Comparison of ENCODE assay signal across 17 cellular contexts in genomic region chr5:67619636-67620035, GRCh38.
"Had no signal": no experiment of that assay in that cellular context is flagged by ENCODE, and none has a peak within 500 bp of the region (broad histone marks: within the 10 kb centered on the region; RNA-seq: fewer than 3 reads in every experiment).

No MANE protein-coding gene starts in this region.

- H3K27ac ChIP-seq: foreskin keratinocyte, left ventricle myocardium inferior, neutrophil, tibial artery, upper lobe of right lung had no signal

- H3K4me3 ChIP-seq: esophagus squamous epithelium, left ventricle myocardium inferior, lung, smooth muscle cell, tibial artery, upper lobe of right lung had no signal

- H3K4me2 ChIP-seq: smooth muscle cell had no signal

- H3K4me1 ChIP-seq: tibial artery, upper lobe of right lung had no signal

- H3K27me3 ChIP-seq: esophagus squamous epithelium, foreskin keratinocyte, neutrophil, tibial artery, upper lobe of right lung had no signal

- H3K9me3 ChIP-seq: esophagus squamous epithelium, left ventricle myocardium inferior, neutrophil, tibial artery, upper lobe of right lung had no signal

- DNase-seq: cerebellar nuclear complex; esophagus squamous epithelium; immature natural killer cell; kidney; left cardiac atrium; left ventricle myocardium inferior; mesendoderm; naive B cell; right cardiac atrium; stimulated activated CD4-positive, alpha-beta T cell treated with anti-CD3 and anti-CD28 coated beads, Interleukin-2, amount 100 ng/mL, for 48 hours; stimulated activated naive CD4-positive, alpha-beta T cell treated with Interleukin-2 at 50 U/mL for 16 hours; tibial artery; upper lobe of right lung had no signal

- ATAC-seq: right cardiac atrium, upper lobe of right lung had no signal

- H3K36me3 ChIP-seq: esophagus squamous epithelium, left ventricle myocardium inferior, neutrophil, tibial artery, upper lobe of right lung had no signal
